Comparison of ENCODE assay signal across 8 cellular contexts in the genomic region with DNA sequence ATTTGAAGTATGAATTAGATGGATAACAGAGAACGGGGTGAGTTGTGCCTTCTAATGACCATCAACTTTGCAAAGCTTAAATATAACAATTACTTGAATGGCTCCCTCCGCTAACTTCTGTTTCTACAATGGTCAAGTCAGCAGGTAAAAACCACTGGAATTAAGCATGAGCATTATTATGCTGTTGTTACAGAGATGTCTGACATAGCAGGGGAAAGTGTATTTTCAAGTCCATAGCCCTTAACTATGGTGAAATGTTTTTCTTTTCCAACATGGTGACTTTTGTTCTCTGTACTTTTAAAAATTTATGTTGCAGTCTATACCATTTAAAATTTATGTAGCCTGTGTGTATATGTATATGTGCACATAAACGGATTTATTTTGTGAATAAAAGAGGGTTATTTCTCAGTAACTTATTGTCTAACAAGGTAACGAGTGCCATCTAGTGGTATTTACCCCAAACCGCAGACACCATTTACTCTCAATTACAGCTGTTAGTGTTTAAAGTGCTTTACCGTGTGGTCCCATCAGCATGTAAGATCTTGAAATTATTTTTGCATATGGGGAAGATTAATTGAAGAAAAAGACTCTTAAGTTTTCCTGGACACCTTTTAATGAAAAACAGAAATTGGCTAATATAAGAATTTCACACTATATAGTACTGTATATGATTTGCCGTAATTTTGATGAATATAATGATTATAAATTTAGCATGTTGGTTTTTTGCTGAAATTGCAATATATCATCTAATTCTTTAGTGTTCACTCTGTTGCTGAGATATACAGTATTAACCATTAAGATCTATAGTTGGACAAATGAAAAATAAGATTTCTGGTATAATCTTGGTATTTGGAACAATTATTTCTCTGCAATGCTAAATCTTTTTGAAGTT.
A peak's percentile ranks its signal among the peaks of the same experiment; 100 is the strongest.
DNase-seq lines count a peak whose midpoint lies in the region; ATAC-seq and TF ChIP-seq lines count a peak whose summit lies in the region.

No MANE protein-coding gene starts in this region.

- TF ChIP-seq POLR2A in esophagus muscularis mucosa (IDR thresholded peaks at IDR 0.05; ENCODE audit: low read depth) = no peak
- TF ChIP-seq POLR2A in gastrocnemius medialis (IDR thresholded peaks at IDR 0.05) = no peak

- TF ChIP-seq CTCF in esophagus muscularis mucosa (IDR thresholded peaks at IDR 0.05) (peak; percentile 28 to 47 (median 28)), gastrocnemius medialis (IDR thresholded peaks at IDR 0.05 in 4 of 5, conservative IDR thresholded peaks at IDR 0.05 in 1 of 5) (peak; percentile 37 to 76 (median 69))

- H3K36me3 ChIP-seq in esophagus muscularis mucosa = no peaks in the 10 kb centered on the region
- no peaks in the 10 kb centered on the region for H3K36me3 ChIP-seq in gastrocnemius medialis

- H3K27me3 ChIP-seq in esophagus muscularis mucosa (no peaks in the 10 kb centered on the region), gastrocnemius medialis (no peaks in the 10 kb centered on the region)

- intact Hi-C loops in esophagus muscularis mucosa (cut with DNase I) = no loop called here
- intact Hi-C loops in gastrocnemius medialis (cut with DNase I; ENCODE audit: low total_unique reads) = loop anchor here (2.0 to 5.0 kb wide), 3 partner anchors 81 to 931 kb away; no protein-coding TSS in a partner anchor

- in situ Hi-C loops in gastrocnemius medialis (cut with MboI; ENCODE audit: low sequenced_read_pairs in 4 of 4) = loop anchor here (10.0 to 25.0 kb wide), 4 partner anchors 921 to 946 kb away; no protein-coding TSS in a partner anchor

- ATAC-seq in GM19395 (IDR thresholded peaks at IDR 0.05; ENCODE audit: unreplicated experiment) (peak; percentile 84), gastrocnemius medialis (no peak), GM18907 (IDR thresholded peaks at IDR 0.05; ENCODE audit: unreplicated experiment) (no peak)

- H3K4me3 ChIP-seq in esophagus muscularis mucosa (no peak overlapping the region), gastrocnemius medialis (no peak overlapping the region)

- DNase-seq in DMS114 treated with DMSO at 0.1 percent for 48 hours (lab: John Stamatoyannopoulos, UW; ENCODE audit: unreplicated experiment) (peak; percentile 2), HT1080 (ENCODE audit: low read depth) (peak; percentile 23), T-helper 9 cell (peak; percentile 4), esophagus muscularis mucosa (ENCODE audit: extremely low spot score) (no peak), gastrocnemius medialis (peak in 1 of 2 donors; percentile 11), NCI-H524 treated with DMSO at 0.1 percent for 48 hours (lab: John Stamatoyannopoulos, UW) (no peak)

- no peak overlapping the region for H3K27ac ChIP-seq in esophagus muscularis mucosa (replicated peaks in 1 of 4)
- no peak overlapping the region for H3K27ac ChIP-seq in gastrocnemius medialis

- 83% methylated on average over 7 of the region's 7 CpGs for WGBS in esophagus muscularis mucosa

- no peak for TF ChIP-seq EP300 in esophagus muscularis mucosa (IDR thresholded peaks at IDR 0.05)

- H3K9me3 ChIP-seq in esophagus muscularis mucosa = no peaks in the 10 kb centered on the region
- no peaks in the 10 kb centered on the region for H3K9me3 ChIP-seq in gastrocnemius medialis

- H3K4me1 ChIP-seq in esophagus muscularis mucosa (no peaks in the 10 kb centered on the region), gastrocnemius medialis (peaks cover 0 to 7% of the 10 kb centered on the region in 2 donors)

Comparison
In these comparisons a context has a peak if more than half of its experiments do, and no peak if none do; other contexts are left out.
1. DNase-seq: peak in DMS114 treated with DMSO at 0.1 percent for 48 hours (single experiment), HT1080 (single experiment) and T-helper 9 cell (single experiment); none in esophagus muscularis mucosa (single experiment) and NCI-H524 treated with DMSO at 0.1 percent for 48 hours (single experiment).